In the genomic region with DNA sequence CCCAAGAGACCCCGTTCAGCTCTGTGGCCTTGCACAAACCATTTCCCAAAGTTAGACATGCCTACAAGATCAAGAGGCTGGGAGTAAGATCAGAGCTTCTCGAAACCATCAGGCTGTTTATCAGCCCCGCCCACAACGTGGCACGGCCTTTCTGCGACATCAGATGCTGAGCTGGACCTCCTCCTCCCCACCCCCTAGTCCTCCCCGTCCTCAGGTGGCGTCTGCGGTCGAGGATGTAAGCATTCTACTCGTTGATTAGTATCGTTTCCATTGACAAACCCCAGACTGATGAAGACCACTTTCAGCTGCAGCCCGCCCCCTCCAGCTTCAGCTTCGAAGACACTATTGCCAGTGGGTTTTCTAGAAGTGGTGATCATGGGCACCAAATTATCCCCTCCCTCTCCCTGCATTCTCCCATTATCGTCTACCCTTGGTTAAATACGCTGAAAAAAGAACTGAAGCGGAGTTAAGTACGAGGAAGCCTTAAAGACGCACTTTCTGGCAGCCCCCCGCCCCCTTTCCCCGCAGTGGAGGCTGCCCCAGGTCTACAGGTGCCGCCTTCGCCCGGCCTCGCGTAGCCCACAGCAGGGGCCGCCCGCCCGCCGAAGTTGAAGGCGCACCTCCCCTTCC, we compare ENCODE assay signal across 8 cellular contexts. TPM values are rescaled to one million over a fixed set of nuclear protein-coding genes. Genes with fewer than 3 reads are reported as not detected.
DNase-seq lines count a peak whose midpoint lies in the region; ATAC-seq and TF ChIP-seq lines count a peak whose summit lies in the region.

No MANE protein-coding gene starts in this region.

- no TSS peak for BruUV-seq in PC-3 (replicated peaks; lab: Mats Ljungman, UMichigan)

- H3K9ac ChIP-seq in PC-3 (ENCODE audit: low read length) (peak overlapping the region; percentile 69; the same call in 1 of the 2 replicates), stomach smooth muscle (ENCODE audit: low read length in 2 of 2) (peak overlapping the region in 1 of 2 donors; percentile 21)

- ATAC-seq in GM21529 (IDR thresholded peaks at IDR 0.05; ENCODE audit: unreplicated experiment) (peak; percentile 20), PC-3 (peak; percentile 42)

- TF ChIP-seq CTCF in PC-3 (conservative IDR thresholded peaks at IDR 0.05; ENCODE audit: low read depth, low read length): no peak

- no peaks in the 10 kb centered on the region for H3K9me2 ChIP-seq in PC-3 (replicated peaks; ENCODE audit: low read length)

- H3K27me3 ChIP-seq in PC-3 (ENCODE audit: low read length) (no peaks in the 10 kb centered on the region), stomach smooth muscle (ENCODE audit: control insufficient read depth in 1 of 2, insufficient read depth in 2 of 2, low read length in 2 of 2) (no peaks in the 10 kb centered on the region)

- H3K4me2 ChIP-seq in PC-3 (ENCODE audit: low read length): peak overlapping the region; percentile 98

- intact Hi-C loops in PC-3 (cut with micrococcal nuclease): loop anchor here (10.0 kb wide), 2 partner anchors 191 to 311 kb away; a partner anchor contains a TSS

- POLR2A ChIA-PET in PC-3 (lab: Charles Lee; ENCODE audit: unreplicated experiment): no interaction called here

- peak overlapping the region; percentile 93 for H2AFZ ChIP-seq in PC-3 (ENCODE audit: low read length)

- 0 out of 2 replicates have a peak, but pooled peaks cover 8% of the 10 kb centered on the region for H3K4me1 ChIP-seq in PC-3 (ENCODE audit: insufficient read depth, low read length)
- peaks cover 10% of the 10 kb centered on the region for H3K4me1 ChIP-seq in stomach smooth muscle (ENCODE audit: control insufficient read depth, insufficient read depth, low read length)

- H3K4me3 ChIP-seq in PC-3 (ENCODE audit: low read length): peak overlapping the region; percentile 90
- peak overlapping the region; percentile 76 to 83 for H3K4me3 ChIP-seq in stomach smooth muscle (ENCODE audit: low read length in 2 of 2)

- H3K27ac ChIP-seq in PC-3 (ENCODE audit: low read length) (no peak overlapping the region), stomach smooth muscle (ENCODE audit: low read length) (peak overlapping the region; percentile 62)

- no peaks in the 10 kb centered on the region for H3K9me3 ChIP-seq in PC-3 (ENCODE audit: low read length)
- no peaks in the 10 kb centered on the region for H3K9me3 ChIP-seq in stomach smooth muscle (ENCODE audit: control insufficient read depth in 2 of 2, low read length in 2 of 2)

- peak; percentile 24 for DNase-seq in COLO668 (lab: John Stamatoyannopoulos, UW; ENCODE audit: unreplicated experiment)
- peak; percentile 66 for DNase-seq in PC-3
- DNase-seq in cerebellum (ENCODE audit: low spot score): peak; percentile 4
- DNase-seq in left kidney (ENCODE audit: low read depth, low spot score): peak; percentile 74
- DNase-seq in mesenteric fat pad (ENCODE audit: low spot score): no peak
- DNase-seq in occipital lobe (lab: John Stamatoyannopoulos, UW): no peak

- H3K79me2 ChIP-seq in PC-3 (ENCODE audit: low read length): no peaks in the 10 kb centered on the region

- no peaks in the 10 kb centered on the region for H3K36me3 ChIP-seq in PC-3 (ENCODE audit: low read depth, low read length)
- H3K36me3 ChIP-seq in stomach smooth muscle (ENCODE audit: control insufficient read depth in 2 of 2, insufficient read depth in 2 of 2, low read length in 2 of 2): no peaks in the 10 kb centered on the region

- CTCF ChIA-PET in PC-3 (lab: Charles Lee): interaction anchor here (0.5 kb wide), 1 partner anchor 340 kb away, joined by 15 read pairs; no protein-coding TSS in a partner anchor

- no peaks in the 10 kb centered on the region for H3F3A ChIP-seq in PC-3 (ENCODE audit: low read length, unreplicated experiment)

- no peaks in the 10 kb centered on the region for H4K20me1 ChIP-seq in PC-3 (ENCODE audit: low read length)

RNA-seq across cellular contexts. Expression of a gene that starts 1.1 kb away (rescaled TPM):
- total RNA-seq in PC-3 (2014; rRNA removed): 8.8 and 14.6 TPM in 2 replicates
- 4.7 TPM for total RNA-seq in cerebellum
- 34.3 TPM for total RNA-seq in mesenteric fat pad
- total RNA-seq in occipital lobe: 3.1 TPM

RNA-seq across cellular contexts. Expression of a gene that starts 53.6 kb away (rescaled TPM):
- total RNA-seq in PC-3 (2014; rRNA removed): not detected in 2 replicates
- 0.64 TPM for total RNA-seq in cerebellum
- 1.8 TPM for total RNA-seq in mesenteric fat pad
- total RNA-seq in occipital lobe: 0.47 TPM

Comparison
In these comparisons a context has a peak if more than half of its experiments do, and no peak if none do; other contexts are left out.
1. DNase-seq: peak in COLO668 (single experiment), PC-3 (single experiment), cerebellum (single experiment) and left kidney (single experiment); none in mesenteric fat pad (single experiment) and occipital lobe (single experiment).